In the genomic region with DNA sequence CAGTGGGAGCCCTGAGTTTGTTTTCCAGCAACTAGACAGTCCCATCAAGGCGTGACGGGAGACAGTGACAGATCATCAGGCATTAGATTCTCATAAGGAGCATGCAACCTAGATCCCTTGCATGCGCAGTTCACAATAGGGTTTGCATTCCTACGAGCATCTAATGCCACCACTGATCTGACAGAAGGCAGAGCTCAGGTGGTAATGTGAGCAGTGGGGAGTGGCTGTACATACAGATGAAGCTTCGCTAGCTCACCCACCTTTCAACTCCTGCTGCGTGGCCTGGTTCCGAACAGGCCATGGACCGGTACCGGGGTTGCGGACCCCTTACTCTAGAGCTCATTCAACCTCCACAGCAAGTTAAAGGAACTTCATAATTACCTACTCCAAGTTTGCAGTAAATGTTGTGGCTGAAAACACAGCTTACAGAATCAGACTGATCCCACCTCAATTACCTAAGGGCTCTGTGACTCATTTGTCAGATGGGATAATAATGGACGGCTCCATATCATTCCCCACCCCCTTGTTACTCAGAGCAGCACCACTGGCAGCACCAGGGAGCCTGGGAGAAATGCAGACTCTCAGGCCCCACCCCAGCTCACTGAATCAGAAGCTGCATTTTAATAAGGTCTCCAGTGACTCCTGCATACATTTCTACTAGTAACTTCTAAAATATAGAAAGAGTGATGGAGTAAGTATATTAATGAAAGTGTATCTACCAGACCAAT, we compare ENCODE assay signal across 1 cellular context.
TF ChIP-seq lines count a peak whose summit lies in the region.

No MANE protein-coding gene starts in this region.

TF ChIP-seq in HepG2, 621 proteins besides CTCF, POLR2A, EP300 and RAD21:
- peak; percentile 36 for TF ChIP-seq XRCC5 (optimal IDR thresholded peaks at IDR 0.05; ENCODE audit: low read length)
- no peak for TF ChIP-seq ZNF790 (CRISPR knock-in tag; IDR thresholded peaks at IDR 0.05; ENCODE audit: borderline replicate concordance)
